In genomic region chr3:141303481-141304223, GRCh38 we compare ENCODE assay signal across 8 cellular contexts.
DNase-seq lines count a peak whose midpoint lies in the region; ATAC-seq and TF ChIP-seq lines count a peak whose summit lies in the region.

No MANE protein-coding gene starts in this region.

- no peak for TF ChIP-seq POLR2A in tibial nerve (IDR thresholded peaks at IDR 0.05)

- DNase-seq in AG20443 (ENCODE audit: low spot score): peak; percentile 70
- DNase-seq in NCI-H226: peak; percentile 43
- peak; percentile 30 for DNase-seq in effector CD8-positive, alpha-beta T cell (lab: John Stamatoyannopoulos, UW)
- DNase-seq in mesenchymal stem cell: peak; percentile 83
- DNase-seq in tibial nerve (ENCODE audit: low spot score in 2 of 2): peak in 1 of 2 donors; percentile 72

- no peak overlapping the region for H2AFZ ChIP-seq in mesenchymal stem cell (ENCODE audit: low read depth, low read length)

- no peak overlapping the region for H2BK5ac ChIP-seq in mesenchymal stem cell (ENCODE audit: low read depth, low read length, poor library complexity, severe bottlenecking)

- H3K9me3 ChIP-seq in mesenchymal stem cell (ENCODE audit: control insufficient read depth, low read length) (no peaks in the 10 kb centered on the region), tibial nerve (no peaks in the 10 kb centered on the region)

- no peak overlapping the region for H2BK15ac ChIP-seq in mesenchymal stem cell (ENCODE audit: low read depth, poor library complexity, severe bottlenecking)

- H3K36me3 ChIP-seq in mesenchymal stem cell (ENCODE audit: control insufficient read depth in 1 of 2, insufficient read depth in 2 of 2, low read depth in 1 of 2, low read length in 2 of 2): no peaks in the 10 kb centered on the region
- H3K36me3 ChIP-seq in tibial nerve: peaks cover 0 to 5% (median 0%) of the 10 kb centered on the region in 3 donors

- no peak for TF ChIP-seq EP300 in tibial nerve (IDR thresholded peaks at IDR 0.05)

- H3K18ac ChIP-seq in mesenchymal stem cell (ENCODE audit: low read depth in 1 of 2, low read length in 2 of 2): no peak overlapping the region

- no peak overlapping the region for H3K4ac ChIP-seq in mesenchymal stem cell (ENCODE audit: low read depth in 1 of 2, low read length in 2 of 2)

- no peak overlapping the region for H2BK120ac ChIP-seq in mesenchymal stem cell (ENCODE audit: low read depth, low read length)

- H2BK12ac ChIP-seq in mesenchymal stem cell (ENCODE audit: low read length in 2 of 2): no peak overlapping the region

- ATAC-seq in GM18858 (IDR thresholded peaks at IDR 0.05; ENCODE audit: unreplicated experiment) (peak; percentile 58), HG03354 (IDR thresholded peaks at IDR 0.05; ENCODE audit: poor library complexity, severe bottlenecking, unreplicated experiment) (peak; percentile 83)

- H3K9ac ChIP-seq in mesenchymal stem cell (ENCODE audit: low read length): peak overlapping the region; percentile 77

- TF ChIP-seq CTCF in VCaP (conservative IDR thresholded peaks at IDR 0.05): peak; percentile 80
- peak; percentile 60 to 82 (median 76) for TF ChIP-seq CTCF in tibial nerve (IDR thresholded peaks at IDR 0.05)

- no peak overlapping the region for H3K23ac ChIP-seq in mesenchymal stem cell (ENCODE audit: low read length in 2 of 2)

- peak overlapping the region; percentile 92 for H2AK5ac ChIP-seq in mesenchymal stem cell (ENCODE audit: low read length, severe bottlenecking)

- no peak overlapping the region for H4K91ac ChIP-seq in mesenchymal stem cell (ENCODE audit: low read length)

- H3K4me3 ChIP-seq in mesenchymal stem cell (ENCODE audit: insufficient read depth in 1 of 2, low read depth in 1 of 2, low read length in 2 of 2): no peak overlapping the region
- no peak overlapping the region for H3K4me3 ChIP-seq in tibial nerve

- H4K8ac ChIP-seq in mesenchymal stem cell (ENCODE audit: low read length): no peak overlapping the region

- peaks cover 9% of the 10 kb centered on the region for H3K4me1 ChIP-seq in mesenchymal stem cell (ENCODE audit: control insufficient read depth, insufficient read depth, low read depth, low read length)
- H3K4me1 ChIP-seq in tibial nerve: peaks cover 0 to 6% (median 0%) of the 10 kb centered on the region in 4 donors

- H3K14ac ChIP-seq in mesenchymal stem cell (ENCODE audit: low read length in 2 of 2): no peak overlapping the region

- no peak overlapping the region for H3K4me2 ChIP-seq in mesenchymal stem cell (ENCODE audit: low read length, poor library complexity, severe bottlenecking)

- H3K79me1 ChIP-seq in mesenchymal stem cell (replicated peaks; ENCODE audit: low read length, poor library complexity, severe bottlenecking): no peaks in the 10 kb centered on the region

- WGBS in mesenchymal stem cell: 92% methylated on average over 13 of the region's 13 CpGs
- 65 to 73% methylated on average over 13 of the region's 13 CpGs for WGBS in tibial nerve, 2 donors

- no peak overlapping the region for H3K27ac ChIP-seq in VCaP
- no peak overlapping the region for H3K27ac ChIP-seq in mesenchymal stem cell (ENCODE audit: low read length, poor library complexity, severe bottlenecking)
- H3K27ac ChIP-seq in tibial nerve: no peak overlapping the region

- H3K27me3 ChIP-seq in mesenchymal stem cell (ENCODE audit: control insufficient read depth in 1 of 2, insufficient read depth in 1 of 2, low read length in 2 of 2): no peaks in the 10 kb centered on the region
- no peaks in the 10 kb centered on the region for H3K27me3 ChIP-seq in tibial nerve
